10 cellular contexts compared by ENCODE assay signal in the genomic region with DNA sequence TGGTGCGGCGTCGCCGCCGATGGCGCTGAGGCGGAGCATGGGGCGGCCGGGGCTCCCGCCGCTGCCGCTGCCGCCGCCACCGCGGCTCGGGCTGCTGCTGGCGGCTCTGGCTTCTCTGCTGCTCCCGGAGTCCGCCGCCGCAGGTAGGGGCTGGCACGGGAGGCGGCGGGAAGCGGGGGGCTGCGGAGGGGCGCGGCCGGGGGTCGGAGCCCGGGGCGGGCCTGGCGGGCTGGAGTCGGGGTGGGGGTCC. TPM values are rescaled to one million over a fixed set of nuclear protein-coding genes. Genes with fewer than 3 reads are reported as not detected.
A peak's percentile ranks its signal among the peaks of the same experiment; 100 is the strongest.
DNase-seq lines count a peak whose midpoint lies in the region; ATAC-seq and TF ChIP-seq lines count a peak whose summit lies in the region.
"Had no signal": no experiment of that assay in that cellular context is flagged by ENCODE, and none has a peak within 500 bp of the region (broad histone marks: within the 10 kb centered on the region; RNA-seq: fewer than 3 reads in every experiment).

No MANE protein-coding gene starts in this region.

- peak overlapping the region; percentile 63 for H3K9ac ChIP-seq in Loucy (ENCODE audit: low read depth, low read length, poor library complexity, severe bottlenecking)

- H3K27me3 Mint-ChIP-seq in effector memory CD8-positive, alpha-beta T cell: peaks cover 17 to 19% of the 10 kb centered on the region in 2 donors
- H3K27me3 Mint-ChIP-seq in naive B cell: peaks cover 42 to 73% (median 66%) of the 10 kb centered on the region in 3 donors

- peaks cover 5% of the 10 kb centered on the region; the same call in 1 of the 2 replicates for H3F3A ChIP-seq in Loucy (ENCODE audit: low read depth)

- H3K36me3 ChIP-seq in A673 (ENCODE audit: insufficient read depth, low read length, poor library complexity, severe bottlenecking) (no peaks in the 10 kb centered on the region), Loucy (ENCODE audit: insufficient read depth, low read length) (no peaks in the 10 kb centered on the region)

- H3K4me3 ChIP-seq in A673 (ENCODE audit: low read depth, low read length, poor library complexity, severe bottlenecking) (peak overlapping the region; percentile 68), Loucy (ENCODE audit: low read length, poor library complexity, severe bottlenecking) (peak overlapping the region; percentile 77)

- H3K27ac Mint-ChIP-seq in effector memory CD8-positive, alpha-beta T cell: no peak overlapping the region
- peak overlapping the region in 1 of 6 donors; percentile 41 for H3K27ac Mint-ChIP-seq in naive B cell

- POLR2A ChIA-PET in A673 (lab: Charles Lee; ENCODE audit: low non-redundant PET): no interaction called here

- BruUV-seq in A673 (replicated peaks; lab: Mats Ljungman, UMichigan): no TSS peak

- H3K27ac ChIP-seq in A673 (ENCODE audit: low read depth, low read length, poor library complexity, severe bottlenecking) (peak overlapping the region; percentile 64), foreskin keratinocyte (no peak overlapping the region)

- H3K4me3 Mint-ChIP-seq in effector memory CD8-positive, alpha-beta T cell: peak overlapping the region; percentile 76 to 82
- peak overlapping the region in 2 of 8 donors; percentile 17 to 92 for H3K4me3 Mint-ChIP-seq in naive B cell

- H3K4me1 Mint-ChIP-seq in effector memory CD8-positive, alpha-beta T cell (ENCODE audit: low read depth in 2 of 2): peaks cover 17 to 20% of the 10 kb centered on the region in 2 donors
- peaks cover 31 to 39% (median 37%) of the 10 kb centered on the region in 3 donors for H3K4me1 Mint-ChIP-seq in naive B cell

- CTCF ChIA-PET in A673 (lab: Charles Lee): no interaction called here

- H4K20me1 ChIP-seq in Loucy (ENCODE audit: insufficient read depth, low read length, poor library complexity, severe bottlenecking): no peaks in the 10 kb centered on the region

- no peak for ATAC-seq in effector memory CD8-positive, alpha-beta T cell (replicated peaks)
- ATAC-seq in naive B cell (ENCODE audit: low read depth in 2 of 2) (peak; percentile 42 to 46), foreskin keratinocyte (no peak), GM21737 (IDR thresholded peaks at IDR 0.05; ENCODE audit: unreplicated experiment) (no peak), HG03135 (IDR thresholded peaks at IDR 0.05; ENCODE audit: unreplicated experiment) (no peak)

- peak overlapping the region; percentile 73 for H3K4me2 ChIP-seq in Loucy (ENCODE audit: low read depth, low read length, poor library complexity, severe bottlenecking)

- TF ChIP-seq CTCF in A673 (conservative IDR thresholded peaks at IDR 0.05; ENCODE audit: low read depth, low read length) (no peak), Loucy (conservative IDR thresholded peaks at IDR 0.05; ENCODE audit: low read length) (no peak), foreskin keratinocyte (conservative IDR thresholded peaks at IDR 0.05) (no peak)

- H2AFZ ChIP-seq in Loucy (ENCODE audit: low read length): peak overlapping the region; percentile 77; the same call in 1 of the 2 replicates

- no peaks in the 10 kb centered on the region for H3K79me2 ChIP-seq in Loucy (ENCODE audit: insufficient read depth, low read length)

- H3K9me3 Mint-ChIP-seq in effector memory CD8-positive, alpha-beta T cell: no peaks in the 10 kb centered on the region
- H3K9me3 Mint-ChIP-seq in naive B cell: no peaks in the 10 kb centered on the region
- H3K9me3 Mint-ChIP-seq: T-helper 1 cell treated with Interleukin-12 subunit alpha and Interleukin-12 subunit beta and Interleukin-4 antibody, amounts not matched to agents 30 μg/mL and 1 μg/mL, for 36 hours had no signal

- H3K27me3 ChIP-seq in A673 (replicated peaks; ENCODE audit: insufficient read depth, low read depth, low read length, poor library complexity) (no peaks in the 10 kb centered on the region), Loucy (ENCODE audit: insufficient read depth, low read length, poor library complexity, severe bottlenecking) (no peaks in the 10 kb centered on the region), foreskin keratinocyte (peaks cover 3% of the 10 kb centered on the region)

- no peaks in the 10 kb centered on the region for H3K9me2 ChIP-seq in Loucy (replicated peaks; ENCODE audit: low read depth, low read length)

- H3K9me3 ChIP-seq in A673 (ENCODE audit: low read depth, low read length, poor library complexity, severe bottlenecking) (no peaks in the 10 kb centered on the region), Loucy (ENCODE audit: insufficient read depth, low read depth, low read length) (no peaks in the 10 kb centered on the region)

- H3K4me1 ChIP-seq in A673 (ENCODE audit: insufficient read depth, low read length, poor library complexity, severe bottlenecking) (peaks cover 15% of the 10 kb centered on the region), Loucy (ENCODE audit: insufficient read depth, low read length, poor library complexity, severe bottlenecking) (peaks cover 42% of the 10 kb centered on the region), foreskin keratinocyte (peaks cover 7% of the 10 kb centered on the region)

- peaks cover 7% of the 10 kb centered on the region for H3K36me3 Mint-ChIP-seq in effector memory CD8-positive, alpha-beta T cell (ENCODE audit: insufficient read depth)
- peaks cover 0 to 11% of the 10 kb centered on the region in 2 donors for H3K36me3 Mint-ChIP-seq in naive B cell

- no peak for DNase-seq in A673 (ENCODE audit: low spot score)
- DNase-seq in effector memory CD8-positive, alpha-beta T cell: no peak
- no peak for DNase-seq in naive B cell
- no peak for DNase-seq in foreskin keratinocyte
- no peak for DNase-seq in NCI-H2107 treated with DMSO at 0.1 percent for 48 hours (lab: John Stamatoyannopoulos, UW; ENCODE audit: unreplicated experiment)
- DNase-seq: amniotic stem cell had no signal

- intact Hi-C loops in A673 (cut with micrococcal nuclease; ENCODE audit: unreplicated experiment): loop anchor here (10.0 kb wide), 1 partner anchor 346 kb away; no protein-coding TSS in a partner anchor

RNA-seq across cellular contexts. Expression of a gene that starts 0.2 kb away (rescaled TPM):
- total RNA-seq in A673 (2021): 26.0 and 32.5 TPM in 2 replicates
- polyA plus RNA-seq in naive B cell (ENCODE audit: low read depth in 6 of 6): not detected
- 16.0 and 16.3 TPM in 2 replicates for total RNA-seq in foreskin keratinocyte
- polyA plus RNA-seq in foreskin keratinocyte: 11.5 and 12.1 TPM in 2 replicates

RNA-seq across cellular contexts. Expression of a gene that starts 15.1 kb away (rescaled TPM):
- 68.7 and 69.8 TPM in 2 replicates for total RNA-seq in A673 (2021)
- polyA plus RNA-seq in naive B cell (ENCODE audit: low read depth in 6 of 6): 10 to 100 TPM in 4 of 6 donors, 1 to 10 TPM in 2; 6.9 to 18.0 (median 11.4) TPM
- total RNA-seq in foreskin keratinocyte: 21.9 and 26.1 TPM in 2 replicates
- 17.7 and 20.8 TPM in 2 replicates for polyA plus RNA-seq in foreskin keratinocyte

RNA-seq across cellular contexts. Expression of a gene that starts 45.5 kb away (rescaled TPM):
- total RNA-seq in A673 (2021) (3.8 and 5.4 TPM in 2 replicates), foreskin keratinocyte (not detected in 2 replicates)
- polyA plus RNA-seq in naive B cell (ENCODE audit: low read depth in 6 of 6) (under 1 TPM in 1 of 6 donors, not detected in 5; 0.35 TPM), foreskin keratinocyte (not detected in 2 replicates)

Comparison
In these comparisons a context has a peak if more than half of its experiments do, and no peak if none do; other contexts are left out.
1. ATAC-seq: peak in naive B cell (2 of 2); none in effector memory CD8-positive, alpha-beta T cell (single experiment), foreskin keratinocyte (single experiment), GM21737 (single experiment) and HG03135 (single experiment).